Comparison of ENCODE assay signal across 28 cellular contexts in genomic region chr3:115068799-115069198, GRCh38.
DNase-seq lines count a peak whose midpoint lies in the region; ATAC-seq and TF ChIP-seq lines count a peak whose summit lies in the region.
"Had no signal": no experiment of that assay in that cellular context is flagged by ENCODE, and none has a peak within 500 bp of the region (broad histone marks: within the 10 kb centered on the region; RNA-seq: fewer than 3 reads in every experiment).

No MANE protein-coding gene starts in this region.

- no peak for ATAC-seq in thoracic aorta (ENCODE audit: insufficient number of reproducible peaks, low FRiP score, low read depth)
- ATAC-seq in GM19351 (IDR thresholded peaks at IDR 0.05; ENCODE audit: unreplicated experiment): no peak
- no peak for ATAC-seq in GM19395 (IDR thresholded peaks at IDR 0.05; ENCODE audit: unreplicated experiment)
- ATAC-seq: heart left ventricle, right cardiac atrium had no signal

- H3K36me3 ChIP-seq in left ventricle myocardium inferior (no peaks in the 10 kb centered on the region), SK-N-SH (replicated peaks in 1 of 2; ENCODE audit: control insufficient read depth in 1 of 2, insufficient read depth in 2 of 2, low read length in 1 of 2) (peaks cover 0 to 6% of the 10 kb centered on the region in 2 experiments), thoracic aorta (no peaks in the 10 kb centered on the region)
- H3K36me3 ChIP-seq: esophagus muscularis mucosa had no signal

- POLR2A ChIA-PET in SK-N-SH (lab: Yijun Ruan, JAX): no interaction called here

- H3F3A ChIP-seq in SK-N-SH (replicated peaks; ENCODE audit: insufficient read depth): no peaks in the 10 kb centered on the region

- H3K79me2 ChIP-seq in SK-N-SH (ENCODE audit: insufficient read depth): no peaks in the 10 kb centered on the region

- H3K4me2 ChIP-seq in SK-N-SH: no peak overlapping the region
- H3K4me2 ChIP-seq: PC-9 had no signal

- H3K9me3 ChIP-seq in left ventricle myocardium inferior (replicated peaks) (no peaks in the 10 kb centered on the region), SK-N-SH (0 out of 2 replicates have a peak, but pooled peaks cover 3% of the 10 kb centered on the region), thoracic aorta (no peaks in the 10 kb centered on the region)
- H3K9me3 ChIP-seq: esophagus muscularis mucosa, heart left ventricle, neutrophil, testis had no signal

- no peak for TF ChIP-seq RAD21 in SK-N-SH (IDR thresholded peaks at IDR 0.05; ENCODE audit: low read length)

- no peaks in the 10 kb centered on the region for H4K20me1 ChIP-seq in SK-N-SH (ENCODE audit: insufficient read depth)

- H3K27me3 ChIP-seq in left ventricle myocardium inferior (ENCODE audit: low read depth) (no peaks in the 10 kb centered on the region), SK-N-SH (ENCODE audit: insufficient read depth) (no peaks in the 10 kb centered on the region), thoracic aorta (replicated peaks; ENCODE audit: insufficient read depth) (no peaks in the 10 kb centered on the region)
- H3K27me3 ChIP-seq: esophagus muscularis mucosa, heart left ventricle, neutrophil, testis had no signal

- TF ChIP-seq CTCF in left ventricle myocardium inferior (IDR thresholded peaks at IDR 0.05; ENCODE audit: borderline replicate concordance) (no peak), SK-N-SH (IDR thresholded peaks at IDR 0.05) (no peak), thoracic aorta (IDR thresholded peaks at IDR 0.05) (no peak)

- no peak overlapping the region for H3K9ac ChIP-seq in SK-N-SH

- H3K9me2 ChIP-seq in SK-N-SH: no peaks in the 10 kb centered on the region

- H3K27ac ChIP-seq in left ventricle myocardium inferior (replicated peaks) (peak overlapping the region; percentile 43), SK-N-SH (ENCODE audit: low read depth in 2 of 2, low read length in 1 of 2) (no peak overlapping the region; a peak in 1 of 4 replicates), thoracic aorta (peak overlapping the region in 1 of 2 donors; percentile 19)
- H3K27ac ChIP-seq: C4-2B, esophagus muscularis mucosa, neutrophil, PC-9, testis had no signal

- no peak overlapping the region for H3K4me3 ChIP-seq in left ventricle myocardium inferior
- no peak overlapping the region for H3K4me3 ChIP-seq in SK-N-SH (ENCODE audit: low read depth in 2 of 2, low read length in 1 of 2)
- peak overlapping the region; percentile 17 for H3K4me3 ChIP-seq in thoracic aorta
- H3K4me3 ChIP-seq: esophagus muscularis mucosa, heart left ventricle, PC-9, testis had no signal

- intact Hi-C loops in left ventricle myocardium inferior (cut with micrococcal nuclease) (no loop called here), cardiac septum (cut with DNase I) (no loop called here)

- H2AFZ ChIP-seq in SK-N-SH (ENCODE audit: low read depth): 0 out of 2 replicates have a peak overlapping the region, but pooled peaks have one; percentile 25
- H2AFZ ChIP-seq: PC-9 had no signal

- H3K4me1 ChIP-seq in left ventricle myocardium inferior (peaks cover 75% of the 10 kb centered on the region), SK-N-SH (ENCODE audit: control insufficient read depth in 1 of 2, insufficient read depth in 2 of 2, low read depth in 1 of 2, low read length in 1 of 2) (peaks cover 0 to 26% of the 10 kb centered on the region in 2 experiments; a peak in 2 of 4 replicates), thoracic aorta (ENCODE audit: control insufficient read depth in 1 of 2, low read depth in 2 of 2) (peaks cover 16 to 38% of the 10 kb centered on the region in 2 donors)
- H3K4me1 ChIP-seq: testis had no signal

- DNase-seq in left ventricle myocardium inferior (no peak), cardiac septum (ENCODE audit: low spot score) (no peak), SK-N-SH (no peak), dermis blood vessel endothelial cell (peak; percentile 55), thoracic aorta (ENCODE audit: low spot score) (no peak), NCI-H2196 treated with DMSO at 0.1 percent for 48 hours (lab: John Stamatoyannopoulos, UW; ENCODE audit: unreplicated experiment) (no peak)
- DNase-seq: activated CD4-positive, alpha-beta memory T cell treated with anti-CD3 and anti-CD28 coated beads, Interleukin-2, amount 10 ng/mL, durations not matched to agents 7 days and 5 days; activated effector memory CD4-positive, alpha-beta T cell treated with anti-CD3 and anti-CD28 coated beads, Interleukin-2, amount 50 U/mL, for 16 hours; amniotic stem cell; DMS79; foreskin melanocyte; GDM1; heart left ventricle; kidney; NCI-H1694 treated with DMSO at 0.1 percent for 48 hours; NCI-H2171; NCI-H510A treated with DMSO at 0.1 percent for 48 hours; PC-9; right cardiac atrium; stimulated activated CD4-positive, alpha-beta T cell treated with anti-CD3 and anti-CD28 coated beads, Interleukin-1b, Interleukin-23, amount 100 ng/mL, for 48 hours; stimulated activated naive CD4-positive, alpha-beta T cell treated with Interleukin-2 at 50 U/mL for 16 hours; T-helper 2 cell; testis had no signal

- no peak for TF ChIP-seq EP300 in SK-N-SH (IDR thresholded peaks at IDR 0.05; ENCODE audit: borderline replicate concordance in 1 of 2, low read depth in 1 of 2, low read length in 1 of 2)

- CTCF ChIA-PET in SK-N-SH (lab: Yijun Ruan, JAX): interaction anchor here (0.6 kb wide), 1 partner anchor 23 kb away, joined by 3 read pairs; no protein-coding TSS in a partner anchor

TF ChIP-seq in SK-N-SH, 30 proteins besides CTCF, POLR2A, EP300 and RAD21:
- no peak for TF ChIP-seq GABPA (IDR thresholded peaks at IDR 0.05; ENCODE audit: low read depth)
- no peak for TF ChIP-seq FOSL2 (IDR thresholded peaks at IDR 0.05; ENCODE audit: borderline replicate concordance, low read depth)
- TF ChIP-seq IRF3 (IDR thresholded peaks at IDR 0.05; ENCODE audit: low read depth, low read length): no peak
- no peak for TF ChIP-seq CHD2 (IDR thresholded peaks at IDR 0.05; ENCODE audit: low read length, partially characterized antibody)
- no peak for TF ChIP-seq PBX3 (IDR thresholded peaks at IDR 0.05)
- TF ChIP-seq ZBTB33 (IDR thresholded peaks at IDR 0.05; ENCODE audit: borderline replicate concordance, low read depth): no peak
- TF ChIP-seq ELF1 (IDR thresholded peaks at IDR 0.05): no peak
- TF ChIP-seq GATA2 (CRISPR knock-in tag; IDR thresholded peaks at IDR 0.05): no peak
- TF ChIP-seq MXI1 (IDR thresholded peaks at IDR 0.05; ENCODE audit: low read depth, low read length): no peak
- TF ChIP-seq TAF1 (IDR thresholded peaks at IDR 0.05; ENCODE audit: borderline replicate concordance, low read depth, low read length): no peak
- no peak for TF ChIP-seq MAX (IDR thresholded peaks at IDR 0.05; ENCODE audit: low read depth)
- TF ChIP-seq USF2 (IDR thresholded peaks at IDR 0.05; ENCODE audit: borderline replicate concordance, low read depth, low read length): no peak
- no peak for TF ChIP-seq SIN3A (IDR thresholded peaks at IDR 0.05; ENCODE audit: borderline replicate concordance, low read depth, low read length)
- TF ChIP-seq NFIC (IDR thresholded peaks at IDR 0.05; ENCODE audit: borderline replicate concordance): no peak
- TF ChIP-seq RXRA (IDR thresholded peaks at IDR 0.05; ENCODE audit: borderline replicate concordance, low read depth): no peak
